ENCODE assay signal across 8 cellular contexts in genomic region chr12:109432842-109433304, GRCh38. TPM values are rescaled to one million over a fixed set of nuclear protein-coding genes. Genes with fewer than 3 reads are reported as not detected.
A peak's percentile ranks its signal among the peaks of the same experiment; 100 is the strongest.
DNase-seq lines count a peak whose midpoint lies in the region; ATAC-seq lines count a peak whose summit lies in the region.

No MANE protein-coding gene starts in this region.

- in situ Hi-C loops in Caki2 (cut with HindIII; ENCODE audit: low pct_unique_long_range_greater_than_20kb, low sequenced_read_pairs), result no loop called here

- no peaks in the 10 kb centered on the region for H3K9me3 Mint-ChIP-seq in activated CD8-positive, alpha-beta T cell treated with anti-CD3 and anti-CD28 coated beads, Interleukin-2, amount 10 ng/mL, durations not matched to agents 7 days and 5 days (ENCODE audit: insufficient read depth)

- H3K4me3 Mint-ChIP-seq in activated CD8-positive, alpha-beta T cell treated with anti-CD3 and anti-CD28 coated beads, Interleukin-2, amount 10 ng/mL, durations not matched to agents 7 days and 5 days, result peak overlapping the region; percentile 16

- DNase-seq in Caki2 (ENCODE audit: low read depth), result peak; percentile 26
- DNase-seq in HS-27A (ENCODE audit: low read depth), result peak; percentile 42
- DNase-seq in NCI-H82 treated with DMSO at 0.1 percent for 48 hours (lab: John Stamatoyannopoulos, UW; ENCODE audit: unreplicated experiment), result peak; percentile 60
- peak; percentile 88 for DNase-seq in activated CD8-positive, alpha-beta T cell treated with anti-CD3 and anti-CD28 coated beads, Interleukin-2, amount 10 ng/mL, durations not matched to agents 7 days and 5 days
- DNase-seq in effector CD8-positive, alpha-beta T cell (lab: John Stamatoyannopoulos, UW), result peak; percentile 54
- DNase-seq in mesenteric fat pad (ENCODE audit: low spot score), result peak; percentile 92
- DNase-seq in stimulated activated CD8-positive, alpha-beta memory T cell treated with anti-CD3 and anti-CD28 coated beads, Interleukin-15, amount 100 ng/mL, for 48 hours (ENCODE audit: low read depth in 2 of 2), result peak; percentile 61 to 63

- ATAC-seq in activated CD8-positive, alpha-beta T cell treated with anti-CD3 and anti-CD28 coated beads, Interleukin-2, amount 10 ng/mL, durations not matched to agents 7 days and 5 days, result peak; percentile 85
- no peak for ATAC-seq in HG03196 (IDR thresholded peaks at IDR 0.05; ENCODE audit: unreplicated experiment)

- H3K4me1 Mint-ChIP-seq in activated CD8-positive, alpha-beta T cell treated with anti-CD3 and anti-CD28 coated beads, Interleukin-2, amount 10 ng/mL, durations not matched to agents 7 days and 5 days (ENCODE audit: low read depth), result peaks cover 12% of the 10 kb centered on the region

- H3K27me3 Mint-ChIP-seq in activated CD8-positive, alpha-beta T cell treated with anti-CD3 and anti-CD28 coated beads, Interleukin-2, amount 10 ng/mL, durations not matched to agents 7 days and 5 days (ENCODE audit: low read depth), result no peaks in the 10 kb centered on the region

- POLR2A ChIA-PET in activated CD8-positive, alpha-beta T cell treated with anti-CD3 and anti-CD28 coated beads, Interleukin-2, amount 10 ng/mL, durations not matched to agents 7 days and 5 days (lab: Charles Lee), result no interaction called here

- peak overlapping the region; percentile 58 for H3K27ac Mint-ChIP-seq in activated CD8-positive, alpha-beta T cell treated with anti-CD3 and anti-CD28 coated beads, Interleukin-2, amount 10 ng/mL, durations not matched to agents 7 days and 5 days

- no peaks in the 10 kb centered on the region for H3K36me3 Mint-ChIP-seq in activated CD8-positive, alpha-beta T cell treated with anti-CD3 and anti-CD28 coated beads, Interleukin-2, amount 10 ng/mL, durations not matched to agents 7 days and 5 days (ENCODE audit: low read depth)

- CTCF ChIA-PET in activated CD8-positive, alpha-beta T cell treated with anti-CD3 and anti-CD28 coated beads, Interleukin-2, amount 10 ng/mL, durations not matched to agents 7 days and 5 days (lab: Charles Lee), result interaction anchor here (0.6 to 2.4 kb wide), 41 partner anchors 10 to 412 kb away, joined by 3 to 23 read pairs (median 4); partner anchors contain the start of genes KCTD10 and UBE3B

RNA-seq across cellular contexts. Expression of gene KCTD10, which starts 44.2 kb away (rescaled TPM):
- total RNA-seq in Caki2 (2014; rRNA removed; shearing (Covaris generic); ENCODE audit: low replicate concordance), result 38.5 and 66.7 TPM in 2 replicates
- 10 to 100 TPM; 35.7 to 38.8 TPM for total RNA-seq in activated CD8-positive, alpha-beta T cell treated with anti-CD3 and anti-CD28 coated beads, Interleukin-2, amount 10 ng/mL, durations not matched to agents 7 days and 5 days
- 103 TPM for total RNA-seq in mesenteric fat pad

RNA-seq across cellular contexts. Expression of gene UBE3B, which starts 44.6 kb away (rescaled TPM):
- total RNA-seq in Caki2 (2014; rRNA removed; shearing (Covaris generic); ENCODE audit: low replicate concordance), result 13.0 and 22.8 TPM in 2 replicates
- total RNA-seq in activated CD8-positive, alpha-beta T cell treated with anti-CD3 and anti-CD28 coated beads, Interleukin-2, amount 10 ng/mL, durations not matched to agents 7 days and 5 days, result 10 to 100 TPM; 32.0 to 34.1 TPM
- 30.5 TPM for total RNA-seq in mesenteric fat pad

Comparison
In these comparisons a context has a peak if more than half of its experiments do, and no peak if none do; other contexts are left out.
1. DNase-seq: peak in every context shown above with its lines; median percentile 92 in mesenteric fat pad; 88 in activated CD8-positive, alpha-beta T cell treated with anti-CD3 and anti-CD28 coated beads, Interleukin-2, amount 10 ng/mL, durations not matched to agents 7 days and 5 days; 62 in stimulated activated CD8-positive, alpha-beta memory T cell treated with anti-CD3 and anti-CD28 coated beads, Interleukin-15, amount 100 ng/mL, for 48 hours; 60 in NCI-H82 treated with DMSO at 0.1 percent for 48 hours; 54 in effector CD8-positive, alpha-beta T cell; 42 in HS-27A; 26 in Caki2.